8 cellular contexts compared by ENCODE assay signal in genomic region chr17:9768381-9768934, GRCh38. TPM values are rescaled to one million over a fixed set of nuclear protein-coding genes. Genes with fewer than 3 reads are reported as not detected.
DNase-seq lines count a peak whose midpoint lies in the region; ATAC-seq lines count a peak whose summit lies in the region.

No MANE protein-coding gene starts in this region.

- no peak overlapping the region for H3K27ac Mint-ChIP-seq in activated T-cell treated with anti-CD3 and anti-CD28 coated beads, Interleukin-2, amount 50 U/mL, for 72 hours

- H3K36me3 Mint-ChIP-seq in activated T-cell treated with anti-CD3 and anti-CD28 coated beads, Interleukin-2, amount 50 U/mL, for 72 hours (ENCODE audit: insufficient read depth in 2 of 2): no peaks in the 10 kb centered on the region

- H3K9me3 Mint-ChIP-seq in activated T-cell treated with anti-CD3 and anti-CD28 coated beads, Interleukin-2, amount 50 U/mL, for 72 hours: no peaks in the 10 kb centered on the region

- peak; percentile 39 to 75 for ATAC-seq in activated T-cell treated with anti-CD3 and anti-CD28 coated beads, Interleukin-2, amount 50 U/mL, for 72 hours (replicated peaks in 1 of 2)
- no peak for ATAC-seq in GM21786 (IDR thresholded peaks at IDR 0.05; ENCODE audit: unreplicated experiment)
- no peak for ATAC-seq in GM21360 (IDR thresholded peaks at IDR 0.05; ENCODE audit: unreplicated experiment)

- H3K27me3 Mint-ChIP-seq in activated T-cell treated with anti-CD3 and anti-CD28 coated beads, Interleukin-2, amount 50 U/mL, for 72 hours (ENCODE audit: low read depth): peaks cover 7% of the 10 kb centered on the region

- DNase-seq in activated T-cell treated with anti-CD3 and anti-CD28 coated beads, Interleukin-2, amount 50 U/mL, for 72 hours: peak; percentile 2 to 19
- DNase-seq in activated T-cell treated with anti-CD3 and anti-CD28 coated beads for 4 hours: no peak
- DNase-seq in NCI-H460 (ENCODE audit: extremely low read depth, low read depth): peak; percentile 71
- DNase-seq in cerebellum (ENCODE audit: low spot score): peak; percentile 22
- peak; percentile 9 for DNase-seq in myocyte (ENCODE audit: low read depth)
- no peak for DNase-seq in C1 segment of cervical spinal cord (lab: John Stamatoyannopoulos, UW)

- H3K4me3 Mint-ChIP-seq in activated T-cell treated with anti-CD3 and anti-CD28 coated beads, Interleukin-2, amount 50 U/mL, for 72 hours: no peak overlapping the region

- H3K4me1 Mint-ChIP-seq in activated T-cell treated with anti-CD3 and anti-CD28 coated beads, Interleukin-2, amount 50 U/mL, for 72 hours (ENCODE audit: low read depth): no peaks in the 10 kb centered on the region

RNA-seq across cellular contexts. Expression of gene DHRS7C, which starts 22.9 kb away (rescaled TPM):
- total RNA-seq in activated T-cell treated with anti-CD3 and anti-CD28 coated beads, Interleukin-2, amount 50 U/mL, for 72 hours: not detected
- not detected in 2 replicates for total RNA-seq in NCI-H460 (2014; rRNA removed; shearing (Covaris generic))
- polyA plus RNA-seq in NCI-H460 (2014; cell fraction: nucleus; rRNA removed): not detected in 2 replicates
- total RNA-seq in cerebellum (not detected), myocyte (0.16 TPM in 1 of 2 replicates, not detected in the other)
- polyA plus RNA-seq in myocyte (2012): not detected

RNA-seq across cellular contexts. Expression of gene GSG1L2, which starts 53.4 kb away (rescaled TPM):
- total RNA-seq in activated T-cell treated with anti-CD3 and anti-CD28 coated beads, Interleukin-2, amount 50 U/mL, for 72 hours: not detected
- total RNA-seq in NCI-H460 (2014; rRNA removed; shearing (Covaris generic)): 7.3 and 10.3 TPM in 2 replicates
- polyA plus RNA-seq in NCI-H460 (2014; cell fraction: nucleus; rRNA removed): 0.32 and 1.9 TPM in 2 replicates
- not detected for total RNA-seq in cerebellum
- total RNA-seq in myocyte: not detected in 2 replicates
- not detected for polyA plus RNA-seq in myocyte (2012)

RNA-seq across cellular contexts. Expression of gene GLP2R, which starts 57.3 kb away (rescaled TPM):
- not detected for total RNA-seq in activated T-cell treated with anti-CD3 and anti-CD28 coated beads, Interleukin-2, amount 50 U/mL, for 72 hours
- 86.7 and 106 TPM in 2 replicates for total RNA-seq in NCI-H460 (2014; rRNA removed; shearing (Covaris generic))
- 51.9 and 61.2 TPM in 2 replicates for polyA plus RNA-seq in NCI-H460 (2014; cell fraction: nucleus; rRNA removed)
- 0.18 TPM for total RNA-seq in cerebellum
- total RNA-seq in myocyte: not detected in 2 replicates
- 0.11 TPM for polyA plus RNA-seq in myocyte (2012)

Comparison
In these comparisons a context has a peak if more than half of its experiments do, and no peak if none do; other contexts are left out.
1. DNase-seq: peak in activated T-cell treated with anti-CD3 and anti-CD28 coated beads, Interleukin-2, amount 50 U/mL, for 72 hours (2 of 2), NCI-H460 (single experiment), cerebellum (single experiment) and myocyte (single experiment); none in activated T-cell treated with anti-CD3 and anti-CD28 coated beads for 4 hours (single experiment) and C1 segment of cervical spinal cord (0 of 14).
2. ATAC-seq: peak in activated T-cell treated with anti-CD3 and anti-CD28 coated beads, Interleukin-2, amount 50 U/mL, for 72 hours (2 of 2); none in GM21786 (single experiment) and GM21360 (single experiment).
3. RNA of gene GLP2R, which starts 57.3 kb away (total RNA-seq): 86.7 to 106 TPM in NCI-H460; 0.18 TPM in cerebellum (single experiment), not detected in activated T-cell treated with anti-CD3 and anti-CD28 coated beads, Interleukin-2, amount 50 U/mL, for 72 hours and not detected in myocyte; every median in the first group is over 10 times any median in the second.